Comparison of ENCODE assay signal across 6 cellular contexts in genomic region chr1:234833118-234833517, GRCh38.
"Had no signal": no experiment of that assay in that cellular context is flagged by ENCODE, and none has a peak within 500 bp of the region (broad histone marks: within the 10 kb centered on the region; RNA-seq: fewer than 3 reads in every experiment).

No MANE protein-coding gene starts in this region.

- H3K9ac ChIP-seq: KMS-11 had no signal

- H3K27ac ChIP-seq: HL-60, KMS-11 had no signal

- H3K4me2 ChIP-seq: KMS-11 had no signal

- FAIRE-seq: HTR-8/SVneo had no signal

- DNase-seq: IMR-90, KBM-7, KG1 had no signal
